In genomic region chr3:30503431-30503830, GRCh38 we compare ENCODE assay signal across 26 cellular contexts.
DNase-seq lines count a peak whose midpoint lies in the region; ATAC-seq and TF ChIP-seq lines count a peak whose summit lies in the region.
"Had no signal": no experiment of that assay in that cellular context is flagged by ENCODE, and none has a peak within 500 bp of the region (broad histone marks: within the 10 kb centered on the region; RNA-seq: fewer than 3 reads in every experiment).

No MANE protein-coding gene starts in this region.

- dilution Hi-C loops in IMR-90 (cut with HindIII; ENCODE audit: low sequenced_read_pairs, unreplicated experiment), result no loop called here

- H3K9ac ChIP-seq in IMR-90 (ENCODE audit: low read depth, low read length), result no peak overlapping the region
- H3K9ac ChIP-seq in skeletal muscle satellite cell (ENCODE audit: low read depth, low read length), result peak overlapping the region; percentile 11

- no peak overlapping the region for H2AFZ ChIP-seq in IMR-90 (replicated peaks; ENCODE audit: low read length, poor library complexity)

- no peak overlapping the region for H2BK5ac ChIP-seq in IMR-90 (ENCODE audit: low read depth, low read length, poor library complexity, severe bottlenecking)

- no peak overlapping the region; the same call in 1 of the 2 replicates for H2BK20ac ChIP-seq in IMR-90 (ENCODE audit: low read depth, low read length)

- H4K8ac ChIP-seq in IMR-90 (ENCODE audit: low read depth in 2 of 2, low read length in 2 of 2), result no peak overlapping the region

- H3K4me1 ChIP-seq in IMR-90 (ENCODE audit: control insufficient read depth, insufficient read depth, low read length), result peaks cover 4% of the 10 kb centered on the region; the same call in 1 of the 2 replicates
- peaks cover 35% of the 10 kb centered on the region for H3K4me1 ChIP-seq in skeletal muscle satellite cell (ENCODE audit: control insufficient read depth, insufficient read depth, low read length)
- H3K4me1 ChIP-seq: BE2C, upper lobe of left lung had no signal

- H4K91ac ChIP-seq in IMR-90 (ENCODE audit: insufficient read depth, low read depth, low read length), result no peak overlapping the region

- H2AK9ac ChIP-seq in IMR-90 (replicated peaks; ENCODE audit: low read depth, low read length, poor library complexity), result no peak overlapping the region

- H3K4me2 ChIP-seq in IMR-90 (ENCODE audit: low read depth, low read length) (no peak overlapping the region), skeletal muscle satellite cell (ENCODE audit: low read length) (no peak overlapping the region)

- CTCF ChIA-PET in activated CD8-positive, alpha-beta T cell treated with anti-CD3 and anti-CD28 coated beads for 36 hours (lab: Charles Lee), result interaction anchor here (1.1 to 1.9 kb wide), 2 partner anchors 8 to 190 kb away, joined by 3 to 4 read pairs; no protein-coding TSS in a partner anchor
- CTCF ChIA-PET in activated CD8-positive, alpha-beta T cell treated with anti-CD3 and anti-CD28 coated beads, Interleukin-2, amount 10 ng/mL, durations not matched to agents 7 days and 5 days (lab: Charles Lee), result interaction anchor here (0.7 kb wide), 1 partner anchor 9 kb away, joined by 3 read pairs; no protein-coding TSS in a partner anchor
- CTCF ChIA-PET in IMR-90 (lab: Yijun Ruan, JAX), result interaction anchor here (1.1 kb wide), 1 partner anchor 103 kb away, joined by 7 read pairs; the partner anchor contains the start of gene TGFBR2

- peak overlapping the region; percentile 46; the same call in 1 of the 2 replicates for H4K5ac ChIP-seq in IMR-90 (ENCODE audit: low read depth, low read length)

- no peak overlapping the region for H3K56ac ChIP-seq in IMR-90 (ENCODE audit: extremely low read depth, insufficient read depth, low read length)

- in situ Hi-C loops in IMR-90 (cut with MboI; ENCODE audit: low sequenced_read_pairs), result no loop called here

- intact Hi-C loops in activated CD8-positive, alpha-beta T cell treated with anti-CD3 and anti-CD28 coated beads for 36 hours (cut with micrococcal nuclease), result loop anchor here (10.0 kb wide), 1 partner anchor 101 kb away; the partner anchor contains the start of gene TGFBR2
- intact Hi-C loops in IMR-90 (cut with micrococcal nuclease), result no loop called here

- BruUV-seq in IMR-90 (replicated peaks; lab: Mats Ljungman, UMichigan), result no TSS peak

- H3K27ac Mint-ChIP-seq in activated CD8-positive, alpha-beta T cell treated with anti-CD3 and anti-CD28 coated beads for 36 hours, result peak overlapping the region; percentile 16
- H3K27ac Mint-ChIP-seq in activated CD8-positive, alpha-beta T cell treated with anti-CD3 and anti-CD28 coated beads, Interleukin-2, amount 10 ng/mL, durations not matched to agents 7 days and 5 days, result no peak overlapping the region
- peak overlapping the region; percentile 7 for H3K27ac Mint-ChIP-seq in activated naive CD8-positive, alpha-beta T cell treated with anti-CD3 and anti-CD28 coated beads for 36 hours
- no peak overlapping the region for H3K27ac Mint-ChIP-seq in nephron progenitor cell

- H4K20me1 ChIP-seq in IMR-90 (ENCODE audit: insufficient read depth, low read length), result no peaks in the 10 kb centered on the region

- no peak for TF ChIP-seq CTCF in activated CD8-positive, alpha-beta T cell treated with anti-CD3 and anti-CD28 coated beads for 36 hours (IDR thresholded peaks at IDR 0.05)
- TF ChIP-seq CTCF in IMR-90 (conservative IDR thresholded peaks at IDR 0.05; ENCODE audit: low read depth, low read length) (no peak), nephron progenitor cell (IDR thresholded peaks at IDR 0.05) (no peak)

- no peak overlapping the region for H3K23ac ChIP-seq in IMR-90 (ENCODE audit: low read depth, low read length)

- H3K4ac ChIP-seq in IMR-90 (ENCODE audit: low read depth, low read length), result no peak overlapping the region

- H3K4me1 Mint-ChIP-seq in activated CD8-positive, alpha-beta T cell treated with anti-CD3 and anti-CD28 coated beads for 36 hours (ENCODE audit: low read depth), result peaks cover 34% of the 10 kb centered on the region
- H3K4me1 Mint-ChIP-seq in activated CD8-positive, alpha-beta T cell treated with anti-CD3 and anti-CD28 coated beads, Interleukin-2, amount 10 ng/mL, durations not matched to agents 7 days and 5 days (ENCODE audit: low read depth), result peaks cover 8% of the 10 kb centered on the region
- peaks cover 28% of the 10 kb centered on the region for H3K4me1 Mint-ChIP-seq in activated naive CD8-positive, alpha-beta T cell treated with anti-CD3 and anti-CD28 coated beads for 36 hours
- H3K4me1 Mint-ChIP-seq in nephron progenitor cell, result peaks cover 15% of the 10 kb centered on the region

- peak overlapping the region; percentile 70; the same call in 1 of the 2 replicates for H3K18ac ChIP-seq in IMR-90 (ENCODE audit: low read depth, low read length)

- no peak for TF ChIP-seq RAD21 in IMR-90 (IDR thresholded peaks at IDR 0.05; ENCODE audit: low read length)

- peak overlapping the region; percentile 9; the same call in 1 of the 2 replicates for H2BK120ac ChIP-seq in IMR-90 (ENCODE audit: low read depth, low read length)

- H3K27me3 ChIP-seq in IMR-90 (ENCODE audit: control insufficient read depth, insufficient read depth, low read length) (no peaks in the 10 kb centered on the region), skeletal muscle satellite cell (ENCODE audit: control insufficient read depth, insufficient read depth, low read length) (no peaks in the 10 kb centered on the region)
- H3K27me3 ChIP-seq: BE2C, gastroesophageal sphincter, right lobe of liver, upper lobe of left lung had no signal

- H3K36me3 Mint-ChIP-seq in activated CD8-positive, alpha-beta T cell treated with anti-CD3 and anti-CD28 coated beads for 36 hours (ENCODE audit: low read depth), result no peaks in the 10 kb centered on the region
- H3K36me3 Mint-ChIP-seq in activated CD8-positive, alpha-beta T cell treated with anti-CD3 and anti-CD28 coated beads, Interleukin-2, amount 10 ng/mL, durations not matched to agents 7 days and 5 days (ENCODE audit: low read depth), result no peaks in the 10 kb centered on the region
- H3K36me3 Mint-ChIP-seq in activated naive CD8-positive, alpha-beta T cell treated with anti-CD3 and anti-CD28 coated beads for 36 hours, result peaks cover 1% of the 10 kb centered on the region
- H3K36me3 Mint-ChIP-seq in nephron progenitor cell (ENCODE audit: low read depth), result no peaks in the 10 kb centered on the region
- H3K36me3 Mint-ChIP-seq: T-cell had no signal

- ATAC-seq in activated CD8-positive, alpha-beta T cell treated with anti-CD3 and anti-CD28 coated beads for 36 hours, result no peak
- ATAC-seq in activated CD8-positive, alpha-beta T cell treated with anti-CD3 and anti-CD28 coated beads, Interleukin-2, amount 10 ng/mL, durations not matched to agents 7 days and 5 days, result no peak
- ATAC-seq in IMR-90 (ENCODE audit: low read depth), result no peak
- ATAC-seq: gastroesophageal sphincter, Panc1, right lobe of liver, T-cell had no signal

- H3K9me1 ChIP-seq in IMR-90 (ENCODE audit: insufficient read depth, low read length), result no peaks in the 10 kb centered on the region

- no peaks in the 10 kb centered on the region for H3K27me3 Mint-ChIP-seq in activated CD8-positive, alpha-beta T cell treated with anti-CD3 and anti-CD28 coated beads for 36 hours
- no peaks in the 10 kb centered on the region for H3K27me3 Mint-ChIP-seq in activated CD8-positive, alpha-beta T cell treated with anti-CD3 and anti-CD28 coated beads, Interleukin-2, amount 10 ng/mL, durations not matched to agents 7 days and 5 days (ENCODE audit: low read depth)
- no peaks in the 10 kb centered on the region for H3K27me3 Mint-ChIP-seq in activated naive CD8-positive, alpha-beta T cell treated with anti-CD3 and anti-CD28 coated beads for 36 hours
- H3K27me3 Mint-ChIP-seq in nephron progenitor cell (ENCODE audit: low read depth, poor library complexity), result peaks cover 3% of the 10 kb centered on the region
- H3K27me3 Mint-ChIP-seq: T-cell had no signal

- H3K9me3 Mint-ChIP-seq in activated CD8-positive, alpha-beta T cell treated with anti-CD3 and anti-CD28 coated beads for 36 hours, result no peaks in the 10 kb centered on the region
- H3K9me3 Mint-ChIP-seq in activated CD8-positive, alpha-beta T cell treated with anti-CD3 and anti-CD28 coated beads, Interleukin-2, amount 10 ng/mL, durations not matched to agents 7 days and 5 days (ENCODE audit: insufficient read depth), result peaks cover 9% of the 10 kb centered on the region
- peaks cover 6% of the 10 kb centered on the region for H3K9me3 Mint-ChIP-seq in activated naive CD8-positive, alpha-beta T cell treated with anti-CD3 and anti-CD28 coated beads for 36 hours
- H3K9me3 Mint-ChIP-seq in nephron progenitor cell, result no peaks in the 10 kb centered on the region
- H3K9me3 Mint-ChIP-seq: T-cell had no signal

- no peak overlapping the region for H3K4me3 ChIP-seq in IMR-90 (ENCODE audit: insufficient read depth, low read depth, low read length)
- H3K4me3 ChIP-seq in skeletal muscle satellite cell (ENCODE audit: low read length), result no peak overlapping the region
- H3K4me3 ChIP-seq: gastroesophageal sphincter, left ventricle myocardium inferior, right lobe of liver, upper lobe of left lung had no signal

- POLR2A ChIA-PET in activated CD8-positive, alpha-beta T cell treated with anti-CD3 and anti-CD28 coated beads for 36 hours (lab: Charles Lee), result interaction anchor here (0.7 kb wide), 1 partner anchor 305 kb away, joined by 3 read pairs; no protein-coding TSS in a partner anchor
- POLR2A ChIA-PET in activated CD8-positive, alpha-beta T cell treated with anti-CD3 and anti-CD28 coated beads, Interleukin-2, amount 10 ng/mL, durations not matched to agents 7 days and 5 days (lab: Charles Lee), result no interaction called here
- POLR2A ChIA-PET in IMR-90 (lab: Charles Lee; ENCODE audit: unreplicated experiment), result interaction anchor here (0.6 kb wide), 1 partner anchor 109 kb away, joined by 3 read pairs; no protein-coding TSS in a partner anchor

- no peaks in the 10 kb centered on the region for H3K36me3 ChIP-seq in IMR-90 (ENCODE audit: control insufficient read depth, insufficient read depth, low read length)
- no peaks in the 10 kb centered on the region for H3K36me3 ChIP-seq in skeletal muscle satellite cell (ENCODE audit: insufficient read depth, low read length)
- H3K36me3 ChIP-seq: BE2C, gastroesophageal sphincter, left ventricle myocardium inferior, right lobe of liver, upper lobe of left lung had no signal

- no peak overlapping the region for H3K4me3 Mint-ChIP-seq in activated CD8-positive, alpha-beta T cell treated with anti-CD3 and anti-CD28 coated beads for 36 hours
- no peak overlapping the region for H3K4me3 Mint-ChIP-seq in activated CD8-positive, alpha-beta T cell treated with anti-CD3 and anti-CD28 coated beads, Interleukin-2, amount 10 ng/mL, durations not matched to agents 7 days and 5 days
- no peak overlapping the region for H3K4me3 Mint-ChIP-seq in activated naive CD8-positive, alpha-beta T cell treated with anti-CD3 and anti-CD28 coated beads for 36 hours
- H3K4me3 Mint-ChIP-seq in nephron progenitor cell, result no peak overlapping the region
- H3K4me3 Mint-ChIP-seq: neural crest cell, T-cell had no signal

- no peaks in the 10 kb centered on the region for H3K79me1 ChIP-seq in IMR-90 (ENCODE audit: low read depth in 1 of 2, low read length in 2 of 2)

- no peak overlapping the region for H2AK5ac ChIP-seq in IMR-90 (ENCODE audit: low read depth, low read length)

- H3K14ac ChIP-seq in IMR-90 (replicated peaks; ENCODE audit: low read depth, low read length), result no peak overlapping the region

- no peak for DNase-seq in activated CD8-positive, alpha-beta T cell treated with anti-CD3 and anti-CD28 coated beads for 36 hours
- DNase-seq in activated CD8-positive, alpha-beta T cell treated with anti-CD3 and anti-CD28 coated beads, Interleukin-2, amount 10 ng/mL, durations not matched to agents 7 days and 5 days, result no peak
- DNase-seq in IMR-90, result no peak
- no peak for DNase-seq in activated naive CD8-positive, alpha-beta T cell treated with anti-CD3 and anti-CD28 coated beads for 36 hours
- DNase-seq in nephron progenitor cell, result no peak
- no peak for DNase-seq in putamen (ENCODE audit: low spot score)
- DNase-seq in NCI-H526 treated with DMSO at 0.1 percent for 48 hours (lab: John Stamatoyannopoulos, UW), result no peak
- DNase-seq: activated CD4-positive, alpha-beta T cell treated with anti-CD3 and anti-CD28 coated beads for 1 hour; activated effector memory CD4-positive, alpha-beta T cell treated with anti-CD3 and anti-CD28 coated beads, Interleukin-2, amount 50 U/mL, for 16 hours; aorta; BE2C; GF-D8; hypothalamus; KG1; left ventricle myocardium inferior; NCI-H1436 treated with DMSO at 0.1 percent for 48 hours; NCI-H510A; right lobe of liver; SIG-M5; stimulated activated CD4-positive, alpha-beta T cell treated with anti-CD3 and anti-CD28 coated beads, Interleukin-15, amount 100 ng/mL, for 24 hours; T-cell; upper lobe of left lung had no signal

- 0 out of 3 replicates have a peak overlapping the region, but pooled peaks have one; percentile 6 for H2BK15ac ChIP-seq in IMR-90 (ENCODE audit: low read depth, low read length)

- WGBS in IMR-90 (ENCODE audit: extremely low coverage in 2 of 2, insufficient read length in 1 of 2), 2 experiments, result 0% methylated on average over 1 of the region's 2 CpGs; no CpG with 5 or more reads in 1 of the 2 experiments

- H3K9me3 ChIP-seq in IMR-90 (ENCODE audit: control insufficient read depth, insufficient read depth, low read length) (no peaks in the 10 kb centered on the region), skeletal muscle satellite cell (replicated peaks; ENCODE audit: low read length) (no peaks in the 10 kb centered on the region)
- H3K9me3 ChIP-seq: BE2C, gastroesophageal sphincter, left ventricle myocardium inferior, right lobe of liver, upper lobe of left lung had no signal

- no peak overlapping the region for H3K27ac ChIP-seq in IMR-90 (ENCODE audit: insufficient read depth, low read length)
- H3K27ac ChIP-seq: gastroesophageal sphincter, left ventricle myocardium inferior, right lobe of liver, upper lobe of left lung had no signal

- no peak for TF ChIP-seq POLR2A in IMR-90 (IDR thresholded peaks at IDR 0.05; ENCODE audit: low read depth, low read length)

Comparison
In these comparisons a context has a peak if more than half of its experiments do, and no peak if none do; other contexts are left out.
1. H3K27ac Mint-ChIP-seq: peak in activated CD8-positive, alpha-beta T cell treated with anti-CD3 and anti-CD28 coated beads for 36 hours (single experiment) and activated naive CD8-positive, alpha-beta T cell treated with anti-CD3 and anti-CD28 coated beads for 36 hours (single experiment); none in activated CD8-positive, alpha-beta T cell treated with anti-CD3 and anti-CD28 coated beads, Interleukin-2, amount 10 ng/mL, durations not matched to agents 7 days and 5 days (single experiment) and nephron progenitor cell (single experiment).